In genomic region chr5:93277001-93277400, GRCh38 we compare ENCODE assay signal across 16 cellular contexts.
DNase-seq lines count a peak whose midpoint lies in the region; ATAC-seq, FAIRE-seq and TF ChIP-seq lines count a peak whose summit lies in the region.
"Had no signal": no experiment of that assay in that cellular context is flagged by ENCODE, and none has a peak within 500 bp of the region (broad histone marks: within the 10 kb centered on the region; RNA-seq: fewer than 3 reads in every experiment).

No MANE protein-coding gene starts in this region.

- peak overlapping the region; percentile 53; the same call in 1 of the 2 replicates for H2BK20ac ChIP-seq in IMR-90 (ENCODE audit: low read depth, low read length)

- peak overlapping the region; percentile 35; the same call in 1 of the 2 replicates for H2BK120ac ChIP-seq in IMR-90 (ENCODE audit: low read depth, low read length)

- H3K9ac ChIP-seq in IMR-90 (ENCODE audit: low read depth, low read length) (no peak overlapping the region), PC-3 (ENCODE audit: low read length) (no peak overlapping the region)

- H2AK5ac ChIP-seq in IMR-90 (ENCODE audit: low read depth, low read length) = peak overlapping the region; percentile 58; the same call in 1 of the 2 replicates

- no peak overlapping the region for H3K27ac Mint-ChIP-seq in CD4-positive, alpha-beta memory T cell
- H3K27ac Mint-ChIP-seq: B cell; CD4-positive, alpha-beta T cell had no signal

- H3K9me3 ChIP-seq in IMR-90 (ENCODE audit: control insufficient read depth, insufficient read depth, low read length) (peaks cover 8% of the 10 kb centered on the region), PC-3 (ENCODE audit: low read length) (no peaks in the 10 kb centered on the region), osteoblast (ENCODE audit: low read depth, low read length) (peaks cover 4% of the 10 kb centered on the region)
- H3K9me3 ChIP-seq in CD4-positive, alpha-beta memory T cell (ENCODE audit: control insufficient read depth in 1 of 2, low read length in 2 of 2) = no peaks in the 10 kb centered on the region

- no peaks in the 10 kb centered on the region for H3K27me3 Mint-ChIP-seq in CD4-positive, alpha-beta memory T cell
- H3K27me3 Mint-ChIP-seq: B cell; CD4-positive, alpha-beta T cell had no signal

- H3K9me1 ChIP-seq in IMR-90 (ENCODE audit: insufficient read depth, low read length) = peaks cover 2% of the 10 kb centered on the region; the same call in 1 of the 2 replicates

- no peak for FAIRE-seq in GM19239 (lab: Jason Lieb, UNC)
- FAIRE-seq: A204.1, D721Med, H54 had no signal

- WGBS in IMR-90 (ENCODE audit: extremely low coverage in 2 of 2, insufficient read length in 1 of 2), 2 experiments = 91% methylated on average over 3 of the region's 8 CpGs; no CpG with 5 or more reads in 1 of the 2 experiments

- 0 out of 2 replicates have a peak overlapping the region, but pooled peaks have one; percentile 2 for H4K91ac ChIP-seq in IMR-90 (ENCODE audit: insufficient read depth, low read depth, low read length)

- dilution Hi-C loops in IMR-90 (cut with HindIII; ENCODE audit: low sequenced_read_pairs, unreplicated experiment) = no loop called here

- ATAC-seq in IMR-90 (ENCODE audit: low read depth) = no peak
- ATAC-seq in PC-3 = 0 out of 2 replicates have a peak, but pooled peaks have one; percentile 12
- ATAC-seq: HCT116 had no signal

- TF ChIP-seq CTCF in IMR-90 (conservative IDR thresholded peaks at IDR 0.05; ENCODE audit: low read depth, low read length) (no peak), PC-3 (conservative IDR thresholded peaks at IDR 0.05; ENCODE audit: low read depth, low read length) (no peak), osteoblast (IDR thresholded peaks at IDR 0.05; ENCODE audit: extremely low read depth, low read depth, low read length) (no peak)

- DNase-seq in IMR-90 = peak; percentile 54
- peak; percentile 60 for DNase-seq in PC-3
- DNase-seq in astrocyte of the hippocampus (ENCODE audit: low read depth, low spot score) = peak; percentile 39
- DNase-seq in osteoblast (ENCODE audit: insufficient read length, low spot score, missing footprints) = peak; percentile 84
- DNase-seq in effector CD8-positive, alpha-beta T cell (lab: John Stamatoyannopoulos, UW) = no peak
- DNase-seq in GM19239 (ENCODE audit: insufficient read length, low spot score) = no peak
- no peak for DNase-seq in DMS53 treated with DMSO at 0.1 percent for 48 hours (lab: John Stamatoyannopoulos, UW; ENCODE audit: unreplicated experiment)
- no peak for DNase-seq in CD4-positive, alpha-beta memory T cell
- DNase-seq: C1 segment of cervical spinal cord; CD4-positive, alpha-beta T cell; GF-D8 had no signal

- no peak overlapping the region for H3K56ac ChIP-seq in IMR-90 (ENCODE audit: extremely low read depth, insufficient read depth, low read length)

- H4K5ac ChIP-seq in IMR-90 (ENCODE audit: low read depth, low read length) = no peak overlapping the region

- no peak overlapping the region for H4K8ac ChIP-seq in IMR-90 (ENCODE audit: low read depth in 2 of 2, low read length in 2 of 2)

- POLR2A ChIA-PET in IMR-90 (lab: Charles Lee; ENCODE audit: unreplicated experiment) = no interaction called here
- POLR2A ChIA-PET in PC-3 (lab: Charles Lee; ENCODE audit: unreplicated experiment) = no interaction called here
- POLR2A ChIA-PET in CD4-positive, alpha-beta memory T cell (lab: Charles Lee; ENCODE audit: partially characterized antibody) = no interaction called here

- H3K36me3 ChIP-seq in IMR-90 (ENCODE audit: control insufficient read depth, insufficient read depth, low read length) = no peaks in the 10 kb centered on the region
- H3K36me3 ChIP-seq in PC-3 (ENCODE audit: low read depth, low read length) = peaks cover 7% of the 10 kb centered on the region; the same call in 1 of the 2 replicates
- no peaks in the 10 kb centered on the region for H3K36me3 ChIP-seq in osteoblast (ENCODE audit: insufficient read depth, low read length)
- H3K36me3 ChIP-seq in CD4-positive, alpha-beta memory T cell (ENCODE audit: insufficient read depth, low read length) = no peaks in the 10 kb centered on the region

- no peaks in the 10 kb centered on the region for H4K20me1 ChIP-seq in IMR-90 (ENCODE audit: insufficient read depth, low read length)
- no peaks in the 10 kb centered on the region for H4K20me1 ChIP-seq in PC-3 (ENCODE audit: low read length)
- H4K20me1 ChIP-seq in osteoblast (ENCODE audit: insufficient read depth, low read length) = no peaks in the 10 kb centered on the region

- in situ Hi-C loops in IMR-90 (cut with MboI; ENCODE audit: low sequenced_read_pairs) = no loop called here

- H3K36me3 Mint-ChIP-seq in CD4-positive, alpha-beta memory T cell = no peaks in the 10 kb centered on the region

- no peaks in the 10 kb centered on the region for H3K9me2 ChIP-seq in PC-3 (replicated peaks; ENCODE audit: low read length)

- no peaks in the 10 kb centered on the region for H3K4me1 Mint-ChIP-seq in CD4-positive, alpha-beta memory T cell
- H3K4me1 Mint-ChIP-seq: B cell had no signal

- 0 out of 2 replicates have a peak overlapping the region, but pooled peaks have one; percentile 13 for H3K4ac ChIP-seq in IMR-90 (ENCODE audit: low read depth, low read length)

- H3K79me2 ChIP-seq in PC-3 (ENCODE audit: low read length) (no peaks in the 10 kb centered on the region), osteoblast (ENCODE audit: insufficient read depth, low read length) (no peaks in the 10 kb centered on the region)

- H3F3A ChIP-seq in PC-3 (ENCODE audit: low read length, unreplicated experiment) = peaks cover 4% of the 10 kb centered on the region

- no peak overlapping the region for H3K14ac ChIP-seq in IMR-90 (replicated peaks; ENCODE audit: low read depth, low read length)

- H3K27ac ChIP-seq in IMR-90 (ENCODE audit: insufficient read depth, low read length) = no peak overlapping the region
- peak overlapping the region; percentile 25; the same call in 1 of the 2 replicates for H3K27ac ChIP-seq in PC-3 (ENCODE audit: low read length)
- H3K27ac ChIP-seq in osteoblast (ENCODE audit: low read depth, low read length) = no peak overlapping the region
- H3K27ac ChIP-seq in CD4-positive, alpha-beta memory T cell (ENCODE audit: low read depth, low read length) = no peak overlapping the region

- H2AK9ac ChIP-seq in IMR-90 (replicated peaks; ENCODE audit: low read depth, low read length, poor library complexity) = no peak overlapping the region

- peaks cover 0 to 1% (median 0%) of the 10 kb centered on the region in 8 donors for H3K9me3 Mint-ChIP-seq in CD4-positive, alpha-beta memory T cell
- H3K9me3 Mint-ChIP-seq: CD4-positive, alpha-beta T cell had no signal

- no peak for TF ChIP-seq RAD21 in IMR-90 (IDR thresholded peaks at IDR 0.05; ENCODE audit: low read length)

- no peak overlapping the region for H2BK5ac ChIP-seq in IMR-90 (ENCODE audit: low read depth, low read length, poor library complexity, severe bottlenecking)

- TF ChIP-seq POLR2A in IMR-90 (IDR thresholded peaks at IDR 0.05; ENCODE audit: low read depth, low read length) = no peak

- peak overlapping the region; percentile 6; the same call in 2 of the 3 replicates for H2BK15ac ChIP-seq in IMR-90 (ENCODE audit: low read depth, low read length)

- H3K4me1 ChIP-seq in IMR-90 (ENCODE audit: control insufficient read depth, insufficient read depth, low read length) = peaks cover 6% of the 10 kb centered on the region
- H3K4me1 ChIP-seq in PC-3 (ENCODE audit: insufficient read depth, low read length) = peaks cover 66% of the 10 kb centered on the region
- peaks cover 5% of the 10 kb centered on the region for H3K4me1 ChIP-seq in osteoblast (ENCODE audit: insufficient read depth, low read length)
- H3K4me1 ChIP-seq in CD4-positive, alpha-beta memory T cell (ENCODE audit: insufficient read depth, low read length) = no peaks in the 10 kb centered on the region

- no TSS peak for BruUV-seq in IMR-90 (replicated peaks; lab: Mats Ljungman, UMichigan)
- no TSS peak for BruUV-seq in PC-3 (replicated peaks; lab: Mats Ljungman, UMichigan)

- H3K4me3 Mint-ChIP-seq in CD4-positive, alpha-beta memory T cell = no peak overlapping the region
- H3K4me3 Mint-ChIP-seq: B cell; CD4-positive, alpha-beta T cell had no signal

- H3K4me2 ChIP-seq in IMR-90 (ENCODE audit: low read depth, low read length) = no peak overlapping the region
- no peak overlapping the region for H3K4me2 ChIP-seq in PC-3 (ENCODE audit: low read length)
- peak overlapping the region; percentile 50 for H3K4me2 ChIP-seq in osteoblast (ENCODE audit: insufficient read depth, low read length)

- no peak overlapping the region for H3K18ac ChIP-seq in IMR-90 (ENCODE audit: low read depth, low read length)

- H2AFZ ChIP-seq in IMR-90 (replicated peaks; ENCODE audit: low read length, poor library complexity) (no peak overlapping the region), PC-3 (ENCODE audit: low read length) (peak overlapping the region; percentile 40), osteoblast (ENCODE audit: low read length) (peak overlapping the region; percentile 63)

- H3K79me1 ChIP-seq in IMR-90 (ENCODE audit: low read depth in 1 of 2, low read length in 2 of 2) = no peaks in the 10 kb centered on the region

- H3K27me3 ChIP-seq in IMR-90 (ENCODE audit: control insufficient read depth, insufficient read depth, low read length) (no peaks in the 10 kb centered on the region), PC-3 (ENCODE audit: low read length) (no peaks in the 10 kb centered on the region), osteoblast (ENCODE audit: insufficient read depth, low read length) (no peaks in the 10 kb centered on the region)
- H3K27me3 ChIP-seq in CD4-positive, alpha-beta memory T cell (ENCODE audit: insufficient read depth, low read length) = no peaks in the 10 kb centered on the region

- H3K23ac ChIP-seq in IMR-90 (ENCODE audit: low read depth, low read length) = no peak overlapping the region

- CTCF ChIA-PET in IMR-90 (lab: Yijun Ruan, JAX) (interaction anchor here (1.0 kb wide), 1 partner anchor 41 kb away, joined by 3 read pairs; no protein-coding TSS in a partner anchor), PC-3 (lab: Charles Lee) (no interaction called here)
- CTCF ChIA-PET in CD4-positive, alpha-beta memory T cell (lab: Charles Lee; ENCODE audit: partially characterized antibody) = no interaction called here

- H3K4me3 ChIP-seq in IMR-90 (ENCODE audit: insufficient read depth, low read depth, low read length) = no peak overlapping the region
- no peak overlapping the region for H3K4me3 ChIP-seq in PC-3 (ENCODE audit: low read length)
- no peak overlapping the region for H3K4me3 ChIP-seq in osteoblast (ENCODE audit: insufficient read depth, low read length)
- no peak overlapping the region for H3K4me3 ChIP-seq in CD4-positive, alpha-beta memory T cell (ENCODE audit: low read length in 2 of 2)

- intact Hi-C loops in IMR-90 (cut with micrococcal nuclease) (no loop called here), PC-3 (cut with micrococcal nuclease) (loop anchor here (5.0 kb wide), 1 partner anchor 80 kb away; no protein-coding TSS in a partner anchor)
- intact Hi-C loops in CD4-positive, alpha-beta memory T cell (cut with micrococcal nuclease) = no loop called here

TF ChIP-seq in IMR-90, 13 proteins besides CTCF, POLR2A, EP300 and RAD21 (continues in another document):
- TF ChIP-seq MAFK (IDR thresholded peaks at IDR 0.05; ENCODE audit: low read depth, low read length) (no peak), SMC3 (IDR thresholded peaks at IDR 0.05; ENCODE audit: low read depth, low read length) (no peak), FOS (IDR thresholded peaks at IDR 0.05; ENCODE audit: low read depth, low read length) (no peak), CEBPB (IDR thresholded peaks at IDR 0.05; ENCODE audit: low read depth, low read length) (no peak)

Comparison
In these comparisons a context has a peak if more than half of its experiments do, and no peak if none do; other contexts are left out.
1. DNase-seq: peak in IMR-90 (single experiment), PC-3 (single experiment), astrocyte of the hippocampus (single experiment) and osteoblast (single experiment); none in effector CD8-positive, alpha-beta T cell (single experiment), GM19239 (single experiment), DMS53 treated with DMSO at 0.1 percent for 48 hours (single experiment) and CD4-positive, alpha-beta memory T cell (0 of 5).